9 cellular contexts compared by ENCODE assay signal in the genomic region with DNA sequence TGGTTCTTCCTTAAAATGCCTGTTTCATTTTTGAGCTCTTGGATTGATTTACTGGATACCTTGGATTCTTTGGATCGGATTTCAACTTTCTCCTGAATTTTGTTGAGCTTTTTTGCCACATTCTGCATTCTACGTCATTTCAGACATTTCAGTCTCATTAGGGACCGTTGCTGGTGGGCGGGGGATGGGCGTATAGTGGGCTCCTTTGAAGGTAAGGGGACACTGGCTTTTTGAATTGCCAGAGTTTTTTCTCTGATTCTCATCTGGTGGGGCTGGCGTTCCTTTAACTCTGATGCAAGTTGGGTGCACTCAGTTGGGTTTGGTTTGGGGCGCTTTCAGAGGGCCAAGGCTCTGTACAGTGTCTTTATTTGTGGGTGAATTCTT.
A peak's percentile ranks its signal among the peaks of the same experiment; 100 is the strongest.
DNase-seq lines count a peak whose midpoint lies in the region; ATAC-seq and TF ChIP-seq lines count a peak whose summit lies in the region.
"Had no signal": no experiment of that assay in that cellular context is flagged by ENCODE, and none has a peak within 500 bp of the region (broad histone marks: within the 10 kb centered on the region; RNA-seq: fewer than 3 reads in every experiment).

No MANE protein-coding gene starts in this region.

- ATAC-seq in GM19025 (IDR thresholded peaks at IDR 0.05; ENCODE audit: low read depth, unreplicated experiment) (peak; percentile 17), HG02885 (IDR thresholded peaks at IDR 0.05; ENCODE audit: poor library complexity, unreplicated experiment) (peak; percentile 24)

- no peak for TF ChIP-seq CTCF in neural progenitor cell (IDR thresholded peaks at IDR 0.05)

- H3K27me3 Mint-ChIP-seq in neural progenitor cell (ENCODE audit: insufficient read depth, low read depth), result no peaks in the 10 kb centered on the region

- H3K27ac ChIP-seq in neural progenitor cell, result no peak overlapping the region

- peak overlapping the region; percentile 73 for H2AFZ ChIP-seq in neural progenitor cell (replicated peaks)

- no peaks in the 10 kb centered on the region for H3K9me3 Mint-ChIP-seq in neural progenitor cell
- H3K9me3 Mint-ChIP-seq: immature natural killer cell had no signal

- H3K4me3 Mint-ChIP-seq in neural progenitor cell, result no peak overlapping the region

- peak overlapping the region; percentile 78 for H3K27ac Mint-ChIP-seq in neural progenitor cell

- no peaks in the 10 kb centered on the region for H3K27me3 ChIP-seq in neural progenitor cell

- H3K36me3 ChIP-seq in neural progenitor cell, result no peaks in the 10 kb centered on the region

- H3K4me2 ChIP-seq in neural progenitor cell, result peak overlapping the region; percentile 45

- peaks cover 25% of the 10 kb centered on the region for H3K36me3 Mint-ChIP-seq in neural progenitor cell

- H3K79me2 ChIP-seq in neural progenitor cell (ENCODE audit: low read depth), result no peaks in the 10 kb centered on the region

- no peaks in the 10 kb centered on the region for H3K9me3 ChIP-seq in neural progenitor cell (ENCODE audit: low read depth)

- H3F3A ChIP-seq in neural progenitor cell (ENCODE audit: low read depth), result no peaks in the 10 kb centered on the region

- DNase-seq in UCSD-AML1 (lab: John Stamatoyannopoulos, UW; ENCODE audit: unreplicated experiment) (peak; percentile 34), neural progenitor cell (ENCODE audit: low spot score) (peak; percentile 49), NCI-H510A treated with DMSO at 0.1 percent for 48 hours (lab: John Stamatoyannopoulos, UW) (no peak), DMS79 (lab: John Stamatoyannopoulos, UW) (no peak), NCI-H2196 treated with DMSO at 0.1 percent for 48 hours (lab: John Stamatoyannopoulos, UW; ENCODE audit: unreplicated experiment) (no peak)

- no peak overlapping the region for H3K4me3 ChIP-seq in neural progenitor cell
- H3K4me3 ChIP-seq: K562 had no signal

- no peaks in the 10 kb centered on the region for H4K20me1 ChIP-seq in neural progenitor cell (ENCODE audit: low read depth)

- no peaks in the 10 kb centered on the region for H3K4me1 ChIP-seq in neural progenitor cell

- H3K9ac ChIP-seq in neural progenitor cell, result no peak overlapping the region

- H3K4me1 Mint-ChIP-seq in neural progenitor cell, result peaks cover 8% of the 10 kb centered on the region

Comparison
In these comparisons a context has a peak if more than half of its experiments do, and no peak if none do; other contexts are left out.
1. DNase-seq: peak in UCSD-AML1 (single experiment) and neural progenitor cell (single experiment); none in NCI-H510A treated with DMSO at 0.1 percent for 48 hours (single experiment), DMS79 (single experiment) and NCI-H2196 treated with DMSO at 0.1 percent for 48 hours (single experiment).